Comparison of ENCODE assay signal across 1 cellular context in the genomic region with DNA sequence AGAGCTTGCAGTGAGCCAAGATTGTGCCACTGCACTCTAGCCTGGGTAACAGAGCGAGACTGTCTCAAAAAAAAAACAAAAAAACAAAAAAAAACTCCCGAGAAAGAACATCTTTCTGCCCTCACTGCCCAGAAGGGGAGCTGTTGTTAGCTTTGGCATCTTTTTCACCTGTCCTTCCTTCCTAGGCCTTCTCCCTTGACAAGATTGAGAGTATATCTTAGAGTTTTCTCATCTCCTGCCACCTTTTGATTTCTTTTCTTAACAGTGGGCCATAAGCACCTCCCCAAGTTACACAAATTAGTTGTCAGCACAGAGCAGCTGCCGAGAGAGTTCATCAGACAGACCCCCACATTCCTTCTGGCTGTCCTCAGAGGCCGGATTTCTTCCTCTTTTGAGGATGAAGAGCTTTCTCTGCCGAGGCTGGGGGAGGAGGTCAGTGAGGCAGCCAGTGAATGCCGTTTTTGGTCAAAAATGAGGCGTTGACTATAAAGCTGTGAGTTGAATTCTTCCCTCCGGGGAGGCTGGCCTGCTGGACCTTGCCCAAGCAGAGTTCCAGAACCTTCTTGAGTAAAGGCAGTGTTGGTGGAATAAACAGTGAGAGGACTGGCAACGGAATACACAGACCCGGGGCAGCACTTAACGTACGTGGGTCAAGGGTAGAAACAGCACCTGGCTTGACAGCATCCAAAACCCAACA.
TF ChIP-seq lines count a peak whose summit lies in the region.

No MANE protein-coding gene starts in this region.

TF ChIP-seq in IMR-90, 13 proteins besides CTCF, POLR2A, EP300 and RAD21:
- TF ChIP-seq MAFK (IDR thresholded peaks at IDR 0.05; ENCODE audit: low read depth, low read length) (no peak), MAZ (IDR thresholded peaks at IDR 0.05; ENCODE audit: borderline replicate concordance, low read depth, low read length) (peak; percentile 43; the same call in 1 of the 2 replicates)
